Comparison of ENCODE assay signal across 8 cellular contexts in the genomic region with DNA sequence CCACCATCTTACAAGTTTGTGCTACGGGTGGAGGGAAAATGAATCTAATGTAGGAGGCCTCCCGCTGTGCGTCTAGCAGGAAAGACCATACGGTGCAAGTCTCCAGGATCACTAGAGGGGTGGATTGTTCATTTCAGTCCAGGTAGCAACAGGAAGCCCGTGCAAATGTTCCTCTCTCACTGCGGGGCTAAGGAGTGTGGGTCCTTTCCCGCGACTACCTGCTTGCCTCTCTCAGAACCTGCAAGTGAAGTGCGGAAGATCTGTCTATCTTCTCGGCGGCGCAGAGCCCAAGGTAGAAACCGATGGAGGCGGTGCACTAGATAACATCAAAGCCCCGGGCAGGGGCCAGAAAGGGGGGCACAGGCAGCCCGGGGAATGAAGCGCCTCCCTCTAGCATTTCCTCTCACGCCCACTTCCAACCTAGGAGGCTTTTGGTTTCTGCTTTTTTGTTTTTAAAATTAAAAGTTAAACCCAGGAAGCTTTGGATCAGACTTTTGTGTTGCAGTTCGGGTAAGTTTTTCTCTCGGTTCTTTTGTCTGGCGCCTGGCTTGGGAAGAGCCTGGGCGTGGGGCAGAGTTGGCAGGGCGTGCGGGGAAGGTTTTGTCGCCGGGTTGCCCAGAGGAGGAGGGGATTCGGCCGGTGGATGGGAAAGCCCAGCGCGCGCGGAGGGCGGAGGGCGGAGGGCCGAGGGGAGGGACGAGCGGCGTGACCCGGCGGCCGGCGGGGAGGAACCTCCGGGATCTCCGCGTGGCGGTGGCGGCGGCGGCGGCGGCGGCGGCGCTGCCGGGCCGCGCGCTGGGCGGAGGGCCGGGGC. TPM values are rescaled to one million over a fixed set of nuclear protein-coding genes. Genes with fewer than 3 reads are reported as not detected.
A peak's percentile ranks its signal among the peaks of the same experiment; 100 is the strongest.
DNase-seq lines count a peak whose midpoint lies in the region; ATAC-seq, FAIRE-seq and TF ChIP-seq lines count a peak whose summit lies in the region.

No MANE protein-coding gene starts in this region.

- peaks cover 7% of the 10 kb centered on the region for H3K79me2 ChIP-seq in ACC112 (ENCODE audit: control insufficient read depth, insufficient read depth, low read length, unreplicated experiment)
- H3K79me2 ChIP-seq in HepG2 (ENCODE audit: insufficient read depth, low read length) = peaks cover 21% of the 10 kb centered on the region

- POLR2A ChIA-PET in HepG2 (lab: Yijun Ruan, JAX) = no interaction called here

- H3K36me3 ChIP-seq in ACC112 (ENCODE audit: insufficient read depth, low read length) = no peaks in the 10 kb centered on the region
- no peaks in the 10 kb centered on the region for H3K36me3 ChIP-seq in HepG2 (replicated peaks in 1 of 2; ENCODE audit: control insufficient read depth in 1 of 2, insufficient read depth in 2 of 2, low read length in 2 of 2)

- H3K27me3 ChIP-seq in ACC112 (ENCODE audit: insufficient read depth, low read length) (no peaks in the 10 kb centered on the region), HepG2 (ENCODE audit: control insufficient read depth in 1 of 2, insufficient read depth in 2 of 2, low read length in 2 of 2) (no peaks in the 10 kb centered on the region; a peak in 1 of 5 replicates)

- CTCF ChIA-PET in HepG2 (lab: Yijun Ruan, JAX; ENCODE audit: low intra/inter-chr PET ratio, low total read pairs) = no interaction called here

- DNase-seq in NCI-H510A (lab: John Stamatoyannopoulos, UW) (peak; percentile 64), dedifferentiated amniotic fluid mesenchymal stem cell (ENCODE audit: extremely low spot score) (peak; percentile 38), HepG2 (ENCODE audit: low spot score) (peak; percentile 83)
- DNase-seq in activated CD4-positive, alpha-beta T cell treated with anti-CD3 and anti-CD28 coated beads, Interleukin-2, amount 50 U/mL, for 1 hour = peak; percentile 85
- peak; percentile 85 for DNase-seq in stimulated activated CD4-positive, alpha-beta T cell treated with anti-CD3 and anti-CD28 coated beads, Interleukin-4, amount 100 ng/mL, for 24 hours

- peak overlapping the region; percentile 97 for H3K4me2 ChIP-seq in HepG2 (ENCODE audit: low read depth, low read length)

- H2AFZ ChIP-seq in ACC112 (ENCODE audit: low read length, unreplicated experiment) (peak overlapping the region; percentile 93), HepG2 (ENCODE audit: low read length) (peak overlapping the region; percentile 78)

- in situ Hi-C loops in HepG2 (cut with HindIII; ENCODE audit: extremely low pct_ligation_motif_present, low pct_unique_long_range_greater_than_20kb) = no loop called here

- H3K9ac ChIP-seq in HepG2 (ENCODE audit: insufficient read depth, low read depth, low read length) = peak overlapping the region; percentile 95

- peak; percentile 83 to 87 for TF ChIP-seq POLR2A in HepG2 (IDR thresholded peaks at IDR 0.05; ENCODE audit: insufficient read depth in 1 of 2, low read depth in 2 of 2, low read length in 2 of 2)

- TF ChIP-seq RAD21 in HepG2 (CRISPR knock-in tag; IDR thresholded peaks at IDR 0.05) = no peak

- WGBS in HepG2 (ENCODE audit: low lambda C conversion rate) = under 1% methylated on average over 36 of the region's 60 CpGs

- H3K27ac ChIP-seq in ACC112 (ENCODE audit: low read depth, low read length) (peak overlapping the region; percentile 81), HepG2 (ENCODE audit: extremely low read length, insufficient read depth, low read length) (peak overlapping the region; percentile 99)

- H3K4me3 ChIP-seq in ACC112 (ENCODE audit: low read depth, low read length) (peak overlapping the region; percentile 79), HepG2 (replicated peaks in 1 of 3; ENCODE audit: insufficient read depth in 1 of 3, low read depth in 2 of 3, low read length in 3 of 3) (peak overlapping the region; percentile 72 to 97 (median 94))

- H3K4me1 ChIP-seq in ACC112 (ENCODE audit: control insufficient read depth, insufficient read depth, low read length, unreplicated experiment) = peaks cover 13% of the 10 kb centered on the region
- peaks cover 25% of the 10 kb centered on the region for H3K4me1 ChIP-seq in HepG2 (ENCODE audit: insufficient read depth, low read length)

- intact Hi-C loops in HepG2 (cut with micrococcal nuclease; ENCODE audit: unreplicated experiment) = no loop called here

- TF ChIP-seq EP300 in HepG2 (IDR thresholded peaks at IDR 0.05; ENCODE audit: low read depth in 2 of 2, low read length in 2 of 2) (peak in 1 of 2 experiments; percentile 38; a peak in 1 of 4 replicates), HepG2 (CRISPR knock-in tag; IDR thresholded peaks at IDR 0.05; ENCODE audit: borderline replicate concordance) (0 out of 2 replicates have a peak, but pooled peaks have one; percentile 27)

- no TSS peak for BruUV-seq in HepG2 (replicated peaks; lab: Mats Ljungman, UMichigan)

- FAIRE-seq in HepG2 (lab: Jason Lieb, UNC) = peak; percentile 62

- no peak for TF ChIP-seq CTCF in HepG2 (CRISPR knock-in tag; IDR thresholded peaks at IDR 0.05)

- no peaks in the 10 kb centered on the region for H3K9me3 ChIP-seq in HepG2 (ENCODE audit: low read length)

- 0 out of 2 replicates have a peak, but pooled peaks cover 3% of the 10 kb centered on the region for H4K20me1 ChIP-seq in HepG2 (ENCODE audit: insufficient read depth, low read length)

- ATAC-seq in GM18868 (IDR thresholded peaks at IDR 0.05; ENCODE audit: unreplicated experiment) (peak; percentile 40), HG03135 (IDR thresholded peaks at IDR 0.05; ENCODE audit: unreplicated experiment) (peak; percentile 28), HepG2 (peak; percentile 55)

TF ChIP-seq in HepG2, 621 proteins besides CTCF, POLR2A, EP300 and RAD21 (continues in another document):
- TF ChIP-seq, protein P1, sequence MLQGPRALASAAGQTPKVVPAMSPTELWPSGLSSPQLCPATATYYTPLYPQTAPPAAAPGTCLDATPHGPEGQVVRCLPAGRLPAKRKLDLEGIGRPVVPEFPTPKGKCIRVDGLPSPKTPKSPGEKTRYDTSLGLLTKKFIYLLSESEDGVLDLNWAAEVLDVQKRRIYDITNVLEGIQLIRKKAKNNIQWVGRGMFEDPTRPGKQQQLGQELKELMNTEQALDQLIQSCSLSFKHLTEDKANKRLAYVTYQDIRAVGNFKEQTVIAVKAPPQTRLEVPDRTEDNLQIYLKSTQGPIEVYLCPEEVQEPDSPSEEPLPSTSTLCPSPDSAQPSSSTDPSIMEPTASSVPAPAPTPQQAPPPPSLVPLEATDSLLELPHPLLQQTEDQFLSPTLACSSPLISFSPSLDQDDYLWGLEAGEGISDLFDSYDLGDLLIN (CRISPR knock-in tag; IDR thresholded peaks at IDR 0.05; ENCODE audit: borderline replicate concordance) = no peak; the same call in 1 of the 2 replicates
- TF ChIP-seq HES4 (CRISPR knock-in tag; IDR thresholded peaks at IDR 0.05; ENCODE audit: borderline replicate concordance) (no peak; the same call in 1 of the 2 replicates), NCOA5 (CRISPR knock-in tag; IDR thresholded peaks at IDR 0.05) (no peak), ZEB1 (IDR thresholded peaks at IDR 0.05; ENCODE audit: insufficient replicate concordance, low read depth) (peak; percentile 48), HHEX (CRISPR knock-in tag; IDR thresholded peaks at IDR 0.05) (peak; percentile 37; the same call in 1 of the 2 replicates), TSC22D2 (CRISPR knock-in tag; IDR thresholded peaks at IDR 0.05; ENCODE audit: borderline replicate concordance) (peak; percentile 47; the same call in 1 of the 2 replicates), PITX1 (CRISPR knock-in tag; IDR thresholded peaks at IDR 0.05) (no peak; the same call in 1 of the 2 replicates), ZNF335 (CRISPR knock-in tag; IDR thresholded peaks at IDR 0.05) (0 out of 2 replicates have a peak, but pooled peaks have one; percentile 19), MYNN (CRISPR knock-in tag; IDR thresholded peaks at IDR 0.05; ENCODE audit: low read depth) (no peak), MEIS1 (CRISPR knock-in tag; IDR thresholded peaks at IDR 0.05; ENCODE audit: borderline replicate concordance) (no peak), ZNF652 (CRISPR knock-in tag; IDR thresholded peaks at IDR 0.05; ENCODE audit: borderline replicate concordance, low read depth) (no peak), ZNF674 (CRISPR knock-in tag; IDR thresholded peaks at IDR 0.05; ENCODE audit: low read depth) (no peak), ELF3 (CRISPR knock-in tag; IDR thresholded peaks at IDR 0.05) (peak; percentile 60; the same call in 1 of the 2 replicates), NR2F1 (CRISPR knock-in tag; IDR thresholded peaks at IDR 0.05) (no peak), KLF13 (CRISPR knock-in tag; IDR thresholded peaks at IDR 0.05) (no peak), REL (CRISPR knock-in tag; conservative IDR thresholded peaks at IDR 0.05) (no peak)
- TF ChIP-seq, protein P2, sequence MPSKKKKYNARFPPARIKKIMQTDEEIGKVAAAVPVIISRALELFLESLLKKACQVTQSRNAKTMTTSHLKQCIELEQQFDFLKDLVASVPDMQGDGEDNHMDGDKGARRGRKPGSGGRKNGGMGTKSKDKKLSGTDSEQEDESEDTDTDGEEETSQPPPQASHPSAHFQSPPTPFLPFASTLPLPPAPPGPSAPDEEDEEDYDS (CRISPR knock-in tag; IDR thresholded peaks at IDR 0.05) = peak; percentile 53; the same call in 1 of the 2 replicates

RNA-seq across cellular contexts. Expression of a gene that starts 3.5 kb away (rescaled TPM):
- 7.4 and 11.1 TPM in 2 replicates for total RNA-seq in HepG2 (2016; rRNA removed; fragmentation: Illumina TruSeq; extraction: Trizol)
- 1.6 and 2.1 TPM in 2 replicates for total RNA-seq in HepG2 (2016; cell fraction: cytosol; rRNA removed; fragmentation: Illumina TruSeq; extraction: Trizol; ENCODE audit: low read depth)
- total RNA-seq in HepG2 (2016; cell fraction: insoluble cytoplasmic fraction; rRNA removed; fragmentation: Illumina TruSeq; extraction: Trizol) = 7.9 and 9.1 TPM in 2 replicates
- total RNA-seq in HepG2 (2016; cell fraction: membrane; rRNA removed; fragmentation: Illumina TruSeq; extraction: Trizol) = 4.1 and 4.8 TPM in 2 replicates
- 20.1 and 25.7 TPM in 2 replicates for total RNA-seq in HepG2 (2016; cell fraction: nucleus; rRNA removed; fragmentation: Illumina TruSeq; extraction: Trizol)
- polyA plus RNA-seq in HepG2 (2011; rRNA removed) = 9.9 and 10.9 TPM in 2 replicates
- polyA plus RNA-seq in HepG2 (2011; cell fraction: cytosol; rRNA removed) = 8.4 and 8.9 TPM in 2 replicates
- 15.8 and 16.8 TPM in 2 replicates for polyA plus RNA-seq in HepG2 (2011; cell fraction: nucleus; rRNA removed)
- polyA plus RNA-seq in HepG2 (2012) = 7.8 and 9.0 TPM in 2 replicates
- 0.77 and 1.1 TPM in 2 replicates for polyA plus RNA-seq in HepG2 (2016; cell fraction: cytosol; fragmentation: Illumina TruSeq; extraction: Trizol; ENCODE audit: low read depth)
- 6.8 and 7.6 TPM in 2 replicates for polyA plus RNA-seq in HepG2 (2016; cell fraction: insoluble cytoplasmic fraction; fragmentation: Illumina TruSeq; extraction: Trizol; ENCODE audit: low read depth)
- 1.6 and 1.7 TPM in 2 replicates for polyA plus RNA-seq in HepG2 (2016; cell fraction: membrane; fragmentation: Illumina TruSeq; extraction: Trizol; ENCODE audit: low read depth)
- 13.9 and 14.0 TPM in 2 replicates for polyA plus RNA-seq in HepG2 (2016; cell fraction: nucleus; fragmentation: Illumina TruSeq; extraction: Trizol; ENCODE audit: insufficient read depth, low read depth)
- 28.2 and 31.3 TPM in 2 replicates for polyA minus RNA-seq in HepG2 (2011; rRNA and poly(A)+ RNA removed; ENCODE audit: low replicate concordance)
- polyA minus RNA-seq in HepG2 (2011; cell fraction: cytosol; rRNA and poly(A)+ RNA removed) = 11.1 and 13.6 TPM in 2 replicates
- 69.6 and 70.4 TPM in 2 replicates for polyA minus RNA-seq in HepG2 (2011; cell fraction: nucleus; rRNA and poly(A)+ RNA removed)

Comparison
In these comparisons a context has a peak if more than half of its experiments do, and no peak if none do; other contexts are left out.
1. Peak in every context shown above with its lines: DNase-seq, ATAC-seq, H3K4me3 ChIP-seq and H3K27ac ChIP-seq.